In the genomic region with DNA sequence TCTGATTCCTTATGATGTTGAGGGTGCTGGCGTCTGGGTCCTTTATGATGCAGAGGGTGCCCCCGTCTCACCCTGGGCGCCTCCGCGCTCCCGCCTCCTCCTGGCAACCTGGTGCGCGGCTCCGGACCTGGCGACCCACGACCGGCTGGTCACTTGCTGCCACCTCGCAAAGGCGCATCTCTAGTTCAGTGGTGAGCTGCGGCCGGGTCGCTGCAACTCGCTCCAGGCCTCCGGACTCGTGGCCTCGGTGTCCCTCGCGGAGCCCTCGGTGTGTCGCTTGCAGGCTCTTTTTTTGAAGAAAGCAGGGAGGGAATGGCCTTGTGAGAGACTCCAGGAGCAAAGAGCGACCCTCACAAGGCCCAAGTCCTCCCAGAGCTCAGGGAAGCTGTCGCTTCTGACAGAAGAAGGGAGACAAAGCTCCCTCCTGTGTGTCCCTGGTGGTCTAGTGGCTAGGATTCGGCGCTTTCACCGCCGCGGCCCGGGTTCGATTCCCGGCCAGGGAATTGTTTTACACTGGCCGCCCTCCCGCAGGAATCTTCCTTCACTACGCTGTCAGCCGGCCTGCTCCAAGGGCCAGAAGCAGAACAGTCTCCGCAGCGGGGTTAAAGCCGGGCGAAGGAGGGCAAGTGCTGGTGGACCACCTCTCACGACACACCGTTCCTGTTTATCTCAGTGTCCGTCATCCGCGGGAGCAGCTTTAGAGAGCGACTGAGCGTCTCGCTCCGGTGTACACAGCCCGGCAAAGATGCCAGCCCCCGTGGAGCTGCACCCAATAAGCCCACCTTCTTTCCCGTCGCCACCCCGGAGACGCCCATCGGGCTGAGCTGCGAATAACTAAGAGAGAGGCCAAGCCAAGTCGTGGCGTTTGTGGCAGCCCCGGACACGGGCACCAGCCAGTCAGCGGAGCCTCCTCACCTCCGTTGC, we compare ENCODE assay signal across 8 cellular contexts. TPM values are rescaled to one million over a fixed set of nuclear protein-coding genes. Genes with fewer than 3 reads are reported as not detected.
DNase-seq lines count a peak whose midpoint lies in the region; ATAC-seq and TF ChIP-seq lines count a peak whose summit lies in the region.
"Not testable (repeated sequence)": the region's sequence is repeated elsewhere in the genome, so short reads cannot be mapped to it uniquely, and the experiment has no call there.

No MANE protein-coding gene starts in this region.

- BruUV-seq in Calu3 (replicated peaks; lab: Mats Ljungman, UMichigan): not testable (repeated sequence)
- BruUV-seq in mammary epithelial cell (replicated peaks; lab: Mats Ljungman, UMichigan): TSS peak; percentile 92

- H3K27me3 Mint-ChIP-seq in Calu3 (ENCODE audit: unreplicated experiment): not testable (repeated sequence)
- peaks cover 40% of the 10 kb centered on the region for H3K27me3 Mint-ChIP-seq in activated CD4-positive, alpha-beta T cell treated with anti-CD3 and anti-CD28 coated beads, Interleukin-2, amount 10 ng/mL, durations not matched to agents 7 days and 5 days
- H3K27me3 Mint-ChIP-seq in progenitor cell of endocrine pancreas: peaks cover 44% of the 10 kb centered on the region

- intact Hi-C loops in Calu3 (cut with micrococcal nuclease; ENCODE audit: unreplicated experiment); mammary epithelial cell (cut with micrococcal nuclease): not testable (repeated sequence)

- H2AFZ ChIP-seq in mammary epithelial cell (ENCODE audit: low read depth, low read length): not testable (repeated sequence)

- in situ Hi-C loops in mammary epithelial cell (cut with MboI; ENCODE audit: low sequenced_read_pairs in 2 of 2): not testable (repeated sequence)

- POLR2A ChIA-PET in activated CD4-positive, alpha-beta T cell treated with anti-CD3 and anti-CD28 coated beads, Interleukin-2, amount 10 ng/mL, durations not matched to agents 7 days and 5 days (lab: Charles Lee): not testable (repeated sequence)

- not testable (repeated sequence) for H3K27ac Mint-ChIP-seq in Calu3 (ENCODE audit: unreplicated experiment); activated CD4-positive, alpha-beta T cell treated with anti-CD3 and anti-CD28 coated beads, Interleukin-2, amount 10 ng/mL, durations not matched to agents 7 days and 5 days
- H3K27ac Mint-ChIP-seq in progenitor cell of endocrine pancreas: peak overlapping the region; percentile 80

- not testable (repeated sequence) for H3K4me1 Mint-ChIP-seq in Calu3 (ENCODE audit: low read depth, unreplicated experiment); activated CD4-positive, alpha-beta T cell treated with anti-CD3 and anti-CD28 coated beads, Interleukin-2, amount 10 ng/mL, durations not matched to agents 7 days and 5 days; progenitor cell of endocrine pancreas (ENCODE audit: low read depth)

- H4K20me1 ChIP-seq in mammary epithelial cell (ENCODE audit: insufficient read depth, low read length): not testable (repeated sequence)

- H3K27ac ChIP-seq in HUES6 (ENCODE audit: low read depth, low read length); mammary epithelial cell (ENCODE audit: insufficient read depth, low read depth, low read length); foreskin keratinocyte: not testable (repeated sequence)

- ATAC-seq in foreskin keratinocyte: peak; percentile 93
- ATAC-seq in stimulated activated naive CD8-positive, alpha-beta T cell treated with anti-CD3 and anti-CD28 coated beads, Interleukin-15, Interleukin-2, amounts not matched to agents 100 U/mL and 50 U/mL, for 24 hours: peak; percentile 97

- not testable (repeated sequence) for H3K36me3 ChIP-seq in HUES6 (ENCODE audit: control insufficient read depth, insufficient read depth, low read length); mammary epithelial cell (ENCODE audit: insufficient read depth, low read length)

- not testable (repeated sequence) for H3K9me3 ChIP-seq in HUES6 (ENCODE audit: control insufficient read depth, insufficient read depth, low read depth, low read length); mammary epithelial cell (replicated peaks; ENCODE audit: insufficient read depth, low read length)

- not testable (repeated sequence) for H3K4me1 ChIP-seq in HUES6 (ENCODE audit: control insufficient read depth, insufficient read depth, low read length); mammary epithelial cell (ENCODE audit: insufficient read depth, low read length); foreskin keratinocyte

- H3K79me2 ChIP-seq in mammary epithelial cell (ENCODE audit: insufficient read depth, low read length): not testable (repeated sequence)

- CTCF ChIA-PET in Calu3 (lab: Charles Lee); activated CD4-positive, alpha-beta T cell treated with anti-CD3 and anti-CD28 coated beads, Interleukin-2, amount 10 ng/mL, durations not matched to agents 7 days and 5 days (lab: Charles Lee); mammary epithelial cell (lab: Charles Lee; ENCODE audit: low non-redundant PET): not testable (repeated sequence)

- H3K4me3 ChIP-seq in HUES6 (ENCODE audit: low read depth, low read length): peak overlapping the region; percentile 59
- H3K4me3 ChIP-seq in mammary epithelial cell (replicated peaks in 1 of 3; ENCODE audit: insufficient read depth in 1 of 3, low read depth in 2 of 3, low read length in 3 of 3): not testable (repeated sequence)

- dilution Hi-C loops in mammary epithelial cell (cut with HindIII; ENCODE audit: low sequenced_read_pairs): not testable (repeated sequence)

- peak overlapping the region; percentile 52 for H3K4me3 Mint-ChIP-seq in Calu3 (ENCODE audit: low read depth, unreplicated experiment)
- H3K4me3 Mint-ChIP-seq in activated CD4-positive, alpha-beta T cell treated with anti-CD3 and anti-CD28 coated beads, Interleukin-2, amount 10 ng/mL, durations not matched to agents 7 days and 5 days: peak overlapping the region; percentile 50
- peak overlapping the region; percentile 70 for H3K4me3 Mint-ChIP-seq in progenitor cell of endocrine pancreas (ENCODE audit: low read depth)

- WGBS in mammary epithelial cell (ENCODE audit: low coverage, missing lambda C conversion rate): 54% methylated on average over 50 of the region's 66 CpGs

- TF ChIP-seq CTCF in Calu3 (IDR thresholded peaks at IDR 0.05; ENCODE audit: unreplicated experiment); mammary epithelial cell (conservative IDR thresholded peaks at IDR 0.05 in 1 of 2, IDR thresholded peaks at IDR 0.05 in 1 of 2; ENCODE audit: extremely low read depth in 1 of 2, insufficient read depth in 1 of 2, low read depth in 1 of 2, low read length in 2 of 2); foreskin keratinocyte (conservative IDR thresholded peaks at IDR 0.05); progenitor cell of endocrine pancreas (IDR thresholded peaks at IDR 0.05; ENCODE audit: unreplicated experiment): not testable (repeated sequence)

- peak overlapping the region; percentile 18 for H3K4me2 ChIP-seq in mammary epithelial cell (ENCODE audit: insufficient read depth, low read depth, low read length)

- not testable (repeated sequence) for H3K9me3 Mint-ChIP-seq in Calu3 (ENCODE audit: low read depth, unreplicated experiment); activated CD4-positive, alpha-beta T cell treated with anti-CD3 and anti-CD28 coated beads, Interleukin-2, amount 10 ng/mL, durations not matched to agents 7 days and 5 days; progenitor cell of endocrine pancreas (ENCODE audit: low read depth)

- H3K9ac ChIP-seq in HUES6 (ENCODE audit: low read length); mammary epithelial cell (ENCODE audit: insufficient read depth, low read length): not testable (repeated sequence)

- not testable (repeated sequence) for H3K36me3 Mint-ChIP-seq in Calu3 (ENCODE audit: insufficient read depth, unreplicated experiment); activated CD4-positive, alpha-beta T cell treated with anti-CD3 and anti-CD28 coated beads, Interleukin-2, amount 10 ng/mL, durations not matched to agents 7 days and 5 days (ENCODE audit: low read depth); progenitor cell of endocrine pancreas (ENCODE audit: insufficient read depth)

- H3K27me3 ChIP-seq in HUES6 (ENCODE audit: control insufficient read depth, insufficient read depth, low read length) (peaks cover 23% of the 10 kb centered on the region), foreskin keratinocyte (peaks cover 11% of the 10 kb centered on the region)
- not testable (repeated sequence) for H3K27me3 ChIP-seq in mammary epithelial cell (ENCODE audit: insufficient read depth, low read length)

- DNase-seq in Calu3; activated CD4-positive, alpha-beta T cell treated with anti-CD3 and anti-CD28 coated beads, Interleukin-2, amount 10 ng/mL, durations not matched to agents 7 days and 5 days; progenitor cell of endocrine pancreas (ENCODE audit: low spot score, unreplicated experiment): not testable (repeated sequence)
- DNase-seq in mammary epithelial cell (peak; percentile 75), foreskin keratinocyte (peak; percentile 88 to 93), left kidney (ENCODE audit: low read depth, low spot score) (peak; percentile 74)
- peak; percentile 87 for DNase-seq in stimulated activated naive CD8-positive, alpha-beta T cell treated with anti-CD3 and anti-CD28 coated beads, Interleukin-15, Interleukin-2, amounts not matched to agents 100 U/mL and 50 U/mL, for 24 hours

RNA-seq across cellular contexts. Expression of gene RNU1-2, which starts 23.4 kb away (rescaled TPM):
- total RNA-seq in Calu3 (2022) (1,678 and 1,905 TPM in 2 replicates), mammary epithelial cell (1,000 to 10,000 TPM in 1 of 2 donors, under 1 TPM in 1; under 0.01 to 1,042 TPM), foreskin keratinocyte (2,556 and 4,441 TPM in 2 replicates), progenitor cell of endocrine pancreas (3,923 and 3,957 TPM in 2 replicates)
- 1,000 to 10,000 TPM; 2,316 to 2,477 TPM for total RNA-seq in activated CD4-positive, alpha-beta T cell treated with anti-CD3 and anti-CD28 coated beads, Interleukin-2, amount 10 ng/mL, durations not matched to agents 7 days and 5 days
- polyA plus RNA-seq in mammary epithelial cell (not detected), foreskin keratinocyte (not detected in 2 replicates)
- polyA minus RNA-seq in mammary epithelial cell: under 0.01 TPM

RNA-seq across cellular contexts. Expression of gene CROCC, which starts 49.3 kb away (rescaled TPM):
- total RNA-seq in Calu3 (2022) (11.7 and 12.0 TPM in 2 replicates), mammary epithelial cell (10 to 100 TPM in 1 of 2 donors, 1 to 10 TPM in 1; 7.2 to 16.4 TPM), foreskin keratinocyte (17.1 and 17.2 TPM in 2 replicates), progenitor cell of endocrine pancreas (51.5 TPM in 2 replicates)
- total RNA-seq in activated CD4-positive, alpha-beta T cell treated with anti-CD3 and anti-CD28 coated beads, Interleukin-2, amount 10 ng/mL, durations not matched to agents 7 days and 5 days: 10 to 100 TPM; 30.7 to 37.3 TPM
- polyA plus RNA-seq in mammary epithelial cell (4.6 TPM), foreskin keratinocyte (8.1 and 8.8 TPM in 2 replicates)
- polyA minus RNA-seq in mammary epithelial cell: 0.83 TPM
